In genomic region chr20:15857131-15857784, GRCh38 we compare ENCODE assay signal across 12 cellular contexts.
DNase-seq lines count a peak whose midpoint lies in the region; ATAC-seq, FAIRE-seq and TF ChIP-seq lines count a peak whose summit lies in the region.
"Had no signal": no experiment of that assay in that cellular context is flagged by ENCODE, and none has a peak within 500 bp of the region (broad histone marks: within the 10 kb centered on the region; RNA-seq: fewer than 3 reads in every experiment).

No MANE protein-coding gene starts in this region.

- 16% methylated on average over 4 of the region's 4 CpGs for WGBS in HepG2 (ENCODE audit: low lambda C conversion rate)

- H3K4me2 ChIP-seq in BLaER1 treated with 17β-estradiol and CSF1 and Interleukin-3, amounts not matched to agents 10 nM and 100 nM: peak overlapping the region; percentile 14 to 78 (median 64)
- H3K4me2 ChIP-seq in HepG2 (ENCODE audit: low read depth, low read length): no peak overlapping the region

- intact Hi-C loops in HepG2 (cut with micrococcal nuclease; ENCODE audit: unreplicated experiment): no loop called here

- H3K4me3 ChIP-seq in BLaER1 treated with 17β-estradiol and CSF1 and Interleukin-3, amounts not matched to agents 10 nM and 100 nM: no peak overlapping the region
- H3K4me3 ChIP-seq in HepG2 (replicated peaks in 1 of 3; ENCODE audit: insufficient read depth in 1 of 3, low read depth in 2 of 3, low read length in 3 of 3): no peak overlapping the region

- H3K27me3 ChIP-seq in BLaER1 treated with 17β-estradiol and CSF1 and Interleukin-3, amounts not matched to agents 10 nM and 100 nM: no peaks in the 10 kb centered on the region
- no peaks in the 10 kb centered on the region for H3K27me3 ChIP-seq in HepG2 (ENCODE audit: control insufficient read depth in 1 of 2, insufficient read depth in 2 of 2, low read length in 2 of 2)
- H3K27me3 ChIP-seq: brain microvascular endothelial cell had no signal

- CTCF ChIA-PET in HepG2 (lab: Yijun Ruan, JAX; ENCODE audit: low intra/inter-chr PET ratio, low total read pairs): no interaction called here

- in situ Hi-C loops in HepG2 (cut with HindIII; ENCODE audit: extremely low pct_ligation_motif_present, low pct_unique_long_range_greater_than_20kb): no loop called here

- no peaks in the 10 kb centered on the region for H3K36me3 ChIP-seq in BLaER1 treated with 17β-estradiol and CSF1 and Interleukin-3, amounts not matched to agents 10 nM and 100 nM
- no peaks in the 10 kb centered on the region for H3K36me3 ChIP-seq in HepG2 (replicated peaks in 1 of 2; ENCODE audit: control insufficient read depth in 1 of 2, insufficient read depth in 2 of 2, low read length in 2 of 2)
- H3K36me3 ChIP-seq: brain microvascular endothelial cell had no signal

- H3K79me2 ChIP-seq in HepG2 (ENCODE audit: insufficient read depth, low read length): no peaks in the 10 kb centered on the region

- H2AFZ ChIP-seq in HepG2 (ENCODE audit: low read length): no peak overlapping the region

- peak; percentile 66 for ATAC-seq in GM19025 (IDR thresholded peaks at IDR 0.05; ENCODE audit: low read depth, unreplicated experiment)
- peak; percentile 68 for ATAC-seq in HG02678 (IDR thresholded peaks at IDR 0.05; ENCODE audit: unreplicated experiment)
- peak; percentile 72 for ATAC-seq in HG03571 (IDR thresholded peaks at IDR 0.05; ENCODE audit: unreplicated experiment)
- ATAC-seq in HepG2: no peak

- FAIRE-seq in HepG2 (lab: Jason Lieb, UNC): no peak

- no peak for TF ChIP-seq POLR2A in HepG2 (IDR thresholded peaks at IDR 0.05; ENCODE audit: insufficient read depth in 1 of 2, low read depth in 2 of 2, low read length in 2 of 2)

- TF ChIP-seq EP300 in HepG2 (IDR thresholded peaks at IDR 0.05; ENCODE audit: low read depth in 2 of 2, low read length in 2 of 2) (no peak), HepG2 (CRISPR knock-in tag; IDR thresholded peaks at IDR 0.05; ENCODE audit: borderline replicate concordance) (no peak)

- no peak overlapping the region for H3K9ac ChIP-seq in BLaER1 treated with 17β-estradiol and CSF1 and Interleukin-3, amounts not matched to agents 10 nM and 100 nM
- no peak overlapping the region for H3K9ac ChIP-seq in HepG2 (ENCODE audit: insufficient read depth, low read depth, low read length)

- no peaks in the 10 kb centered on the region for H4K20me1 ChIP-seq in BLaER1 treated with 17β-estradiol and CSF1 and Interleukin-3, amounts not matched to agents 10 nM and 100 nM
- no peaks in the 10 kb centered on the region for H4K20me1 ChIP-seq in HepG2 (ENCODE audit: insufficient read depth, low read length)

- H3K9me3 ChIP-seq in BLaER1 treated with 17β-estradiol and CSF1 and Interleukin-3, amounts not matched to agents 10 nM and 100 nM (replicated peaks in 1 of 11): peaks cover 0 to 8% (median 0%) of the 10 kb centered on the region in 11 experiments; a peak in 3 of 22 replicates
- H3K9me3 ChIP-seq in HepG2 (ENCODE audit: low read length): peaks cover 90% of the 10 kb centered on the region

- no TSS peak for BruUV-seq in HepG2 (replicated peaks; lab: Mats Ljungman, UMichigan)

- peaks cover 7 to 29% (median 19%) of the 10 kb centered on the region in 10 experiments; a peak in 19 of 20 replicates for H3K4me1 ChIP-seq in BLaER1 treated with 17β-estradiol and CSF1 and Interleukin-3, amounts not matched to agents 10 nM and 100 nM
- H3K4me1 ChIP-seq in HepG2 (ENCODE audit: insufficient read depth, low read length): no peaks in the 10 kb centered on the region

- DNase-seq in NCI-H128 (lab: John Stamatoyannopoulos, UW; ENCODE audit: unreplicated experiment): no peak
- no peak for DNase-seq in HepG2 (ENCODE audit: low spot score)
- no peak for DNase-seq in NCI-H524 (lab: John Stamatoyannopoulos, UW)
- DNase-seq in cerebellar cortex (ENCODE audit: low spot score): no peak
- DNase-seq: activated T-cell treated with anti-CD3 and anti-CD28 coated beads, Interleukin-2, amount 50 U/mL, for 48 hours; brain microvascular endothelial cell; immature natural killer cell; NCI-H1048 had no signal

- no peak for TF ChIP-seq CTCF in HepG2 (CRISPR knock-in tag; IDR thresholded peaks at IDR 0.05)

- peak overlapping the region in 3 of 11 experiments; percentile 13 to 45 (median 43); a peak in 4 of 22 replicates for H3K27ac ChIP-seq in BLaER1 treated with 17β-estradiol and CSF1 and Interleukin-3, amounts not matched to agents 10 nM and 100 nM
- no peak overlapping the region for H3K27ac ChIP-seq in HepG2 (ENCODE audit: extremely low read length, insufficient read depth, low read length)
- H3K27ac ChIP-seq: brain microvascular endothelial cell had no signal

- POLR2A ChIA-PET in HepG2 (lab: Yijun Ruan, JAX): no interaction called here

- TF ChIP-seq RAD21 in HepG2 (CRISPR knock-in tag; IDR thresholded peaks at IDR 0.05): no peak

TF ChIP-seq in HepG2, 621 proteins besides CTCF, POLR2A, EP300 and RAD21 (continues in another document):
- TF ChIP-seq ASH2L (IDR thresholded peaks at IDR 0.05; ENCODE audit: insufficient read length, low read depth, low read length) (no peak), NFYC (CRISPR knock-in tag; IDR thresholded peaks at IDR 0.05) (no peak), ZNF790 (CRISPR knock-in tag; IDR thresholded peaks at IDR 0.05; ENCODE audit: borderline replicate concordance) (no peak), ZNF496 (CRISPR knock-in tag; IDR thresholded peaks at IDR 0.05; ENCODE audit: insufficient replicate concordance) (no peak), CBX2 (IDR thresholded peaks at IDR 0.05; ENCODE audit: low read depth, low read length) (no peak), CBX2 (CRISPR knock-in tag; IDR thresholded peaks at IDR 0.05; ENCODE audit: low read depth) (no peak), ZZZ3 (CRISPR knock-in tag; IDR thresholded peaks at IDR 0.05; ENCODE audit: borderline replicate concordance) (no peak), ZNF724P (CRISPR knock-in tag; IDR thresholded peaks at IDR 0.05; ENCODE audit: borderline replicate concordance) (no peak), PRMT3 (CRISPR knock-in tag; IDR thresholded peaks at IDR 0.05; ENCODE audit: borderline replicate concordance, low read depth) (no peak), ZNF841 (CRISPR knock-in tag; IDR thresholded peaks at IDR 0.05; ENCODE audit: borderline replicate concordance) (no peak), MED13 (CRISPR knock-in tag; IDR thresholded peaks at IDR 0.05) (no peak), RFX5 (IDR thresholded peaks at IDR 0.05; ENCODE audit: low read depth, low read length) (no peak), ZNF678 (CRISPR knock-in tag; IDR thresholded peaks at IDR 0.05) (no peak), SRY (CRISPR knock-in tag; IDR thresholded peaks at IDR 0.05) (no peak), AHR (CRISPR knock-in tag; IDR thresholded peaks at IDR 0.05) (no peak), ZNF670 (CRISPR knock-in tag; IDR thresholded peaks at IDR 0.05; ENCODE audit: borderline replicate concordance) (no peak), ZNF878 (CRISPR knock-in tag; IDR thresholded peaks at IDR 0.05) (no peak)
- TF ChIP-seq, protein P1, sequence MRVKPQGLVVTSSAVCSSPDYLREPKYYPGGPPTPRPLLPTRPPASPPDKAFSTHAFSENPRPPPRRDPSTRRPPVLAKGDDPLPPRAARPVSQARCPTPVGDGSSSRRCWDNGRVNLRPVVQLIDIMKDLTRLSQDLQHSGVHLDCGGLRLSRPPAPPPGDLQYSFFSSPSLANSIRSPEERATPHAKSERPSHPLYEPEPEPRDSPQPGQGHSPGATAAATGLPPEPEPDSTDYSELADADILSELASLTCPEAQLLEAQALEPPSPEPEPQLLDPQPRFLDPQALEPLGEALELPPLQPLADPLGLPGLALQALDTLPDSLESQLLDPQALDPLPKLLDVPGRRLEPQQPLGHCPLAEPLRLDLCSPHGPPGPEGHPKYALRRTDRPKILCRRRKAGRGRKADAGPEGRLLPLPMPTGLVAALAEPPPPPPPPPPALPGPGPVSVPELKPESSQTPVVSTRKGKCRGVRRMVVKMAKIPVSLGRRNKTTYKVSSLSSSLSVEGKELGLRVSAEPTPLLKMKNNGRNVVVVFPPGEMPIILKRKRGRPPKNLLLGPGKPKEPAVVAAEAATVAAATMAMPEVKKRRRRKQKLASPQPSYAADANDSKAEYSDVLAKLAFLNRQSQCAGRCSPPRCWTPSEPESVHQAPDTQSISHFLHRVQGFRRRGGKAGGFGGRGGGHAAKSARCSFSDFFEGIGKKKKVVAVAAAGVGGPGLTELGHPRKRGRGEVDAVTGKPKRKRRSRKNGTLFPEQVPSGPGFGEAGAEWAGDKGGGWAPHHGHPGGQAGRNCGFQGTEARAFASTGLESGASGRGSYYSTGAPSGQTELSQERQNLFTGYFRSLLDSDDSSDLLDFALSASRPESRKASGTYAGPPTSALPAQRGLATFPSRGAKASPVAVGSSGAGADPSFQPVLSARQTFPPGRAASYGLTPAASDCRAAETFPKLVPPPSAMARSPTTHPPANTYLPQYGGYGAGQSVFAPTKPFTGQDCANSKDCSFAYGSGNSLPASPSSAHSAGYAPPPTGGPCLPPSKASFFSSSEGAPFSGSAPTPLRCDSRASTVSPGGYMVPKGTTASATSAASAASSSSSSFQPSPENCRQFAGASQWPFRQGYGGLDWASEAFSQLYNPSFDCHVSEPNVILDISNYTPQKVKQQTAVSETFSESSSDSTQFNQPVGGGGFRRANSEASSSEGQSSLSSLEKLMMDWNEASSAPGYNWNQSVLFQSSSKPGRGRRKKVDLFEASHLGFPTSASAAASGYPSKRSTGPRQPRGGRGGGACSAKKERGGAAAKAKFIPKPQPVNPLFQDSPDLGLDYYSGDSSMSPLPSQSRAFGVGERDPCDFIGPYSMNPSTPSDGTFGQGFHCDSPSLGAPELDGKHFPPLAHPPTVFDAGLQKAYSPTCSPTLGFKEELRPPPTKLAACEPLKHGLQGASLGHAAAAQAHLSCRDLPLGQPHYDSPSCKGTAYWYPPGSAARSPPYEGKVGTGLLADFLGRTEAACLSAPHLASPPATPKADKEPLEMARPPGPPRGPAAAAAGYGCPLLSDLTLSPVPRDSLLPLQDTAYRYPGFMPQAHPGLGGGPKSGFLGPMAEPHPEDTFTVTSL (CRISPR knock-in tag; IDR thresholded peaks at IDR 0.05; ENCODE audit: borderline replicate concordance): no peak
